1 cellular context compared by ENCODE assay signal in the genomic region with DNA sequence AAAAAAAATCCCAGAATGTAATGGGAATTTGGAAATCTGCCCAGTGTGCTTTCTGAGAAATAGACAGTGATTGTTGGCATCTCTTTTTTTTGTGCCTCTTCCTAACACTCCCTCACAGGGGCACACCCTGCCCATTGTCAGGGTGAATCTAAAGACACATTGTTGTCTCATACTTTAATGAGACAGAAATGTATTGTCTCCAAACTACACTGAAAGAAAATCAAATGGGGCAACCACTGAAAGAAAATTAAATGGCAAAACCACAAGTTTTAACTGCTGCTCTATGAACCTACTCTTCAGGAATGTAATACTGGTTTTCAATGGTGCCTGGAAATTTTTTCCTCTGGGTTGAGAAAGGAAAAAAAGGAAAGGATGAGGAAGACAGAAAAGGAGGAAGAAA.
TF ChIP-seq lines count a peak whose summit lies in the region.

No MANE protein-coding gene starts in this region.

TF ChIP-seq in HCT116, 20 proteins besides CTCF, POLR2A, EP300 and RAD21 (continued from another document):
- TF ChIP-seq, protein P1, sequence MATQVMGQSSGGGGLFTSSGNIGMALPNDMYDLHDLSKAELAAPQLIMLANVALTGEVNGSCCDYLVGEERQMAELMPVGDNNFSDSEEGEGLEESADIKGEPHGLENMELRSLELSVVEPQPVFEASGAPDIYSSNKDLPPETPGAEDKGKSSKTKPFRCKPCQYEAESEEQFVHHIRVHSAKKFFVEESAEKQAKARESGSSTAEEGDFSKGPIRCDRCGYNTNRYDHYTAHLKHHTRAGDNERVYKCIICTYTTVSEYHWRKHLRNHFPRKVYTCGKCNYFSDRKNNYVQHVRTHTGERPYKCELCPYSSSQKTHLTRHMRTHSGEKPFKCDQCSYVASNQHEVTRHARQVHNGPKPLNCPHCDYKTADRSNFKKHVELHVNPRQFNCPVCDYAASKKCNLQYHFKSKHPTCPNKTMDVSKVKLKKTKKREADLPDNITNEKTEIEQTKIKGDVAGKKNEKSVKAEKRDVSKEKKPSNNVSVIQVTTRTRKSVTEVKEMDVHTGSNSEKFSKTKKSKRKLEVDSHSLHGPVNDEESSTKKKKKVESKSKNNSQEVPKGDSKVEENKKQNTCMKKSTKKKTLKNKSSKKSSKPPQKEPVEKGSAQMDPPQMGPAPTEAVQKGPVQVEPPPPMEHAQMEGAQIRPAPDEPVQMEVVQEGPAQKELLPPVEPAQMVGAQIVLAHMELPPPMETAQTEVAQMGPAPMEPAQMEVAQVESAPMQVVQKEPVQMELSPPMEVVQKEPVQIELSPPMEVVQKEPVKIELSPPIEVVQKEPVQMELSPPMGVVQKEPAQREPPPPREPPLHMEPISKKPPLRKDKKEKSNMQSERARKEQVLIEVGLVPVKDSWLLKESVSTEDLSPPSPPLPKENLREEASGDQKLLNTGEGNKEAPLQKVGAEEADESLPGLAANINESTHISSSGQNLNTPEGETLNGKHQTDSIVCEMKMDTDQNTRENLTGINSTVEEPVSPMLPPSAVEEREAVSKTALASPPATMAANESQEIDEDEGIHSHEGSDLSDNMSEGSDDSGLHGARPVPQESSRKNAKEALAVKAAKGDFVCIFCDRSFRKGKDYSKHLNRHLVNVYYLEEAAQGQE (IDR thresholded peaks at IDR 0.05; ENCODE audit: low read depth) = no peak
- TF ChIP-seq EZH2 (IDR thresholded peaks at IDR 0.05) (no peak), TCF7L2 (IDR thresholded peaks at IDR 0.05; ENCODE audit: borderline replicate concordance, extremely low read depth, insufficient read depth, insufficient read length) (no peak), POLR2AphosphoS5 (IDR thresholded peaks at IDR 0.05; ENCODE audit: low read depth, low read length) (no peak)
